16 cellular contexts compared by ENCODE assay signal in the genomic region with DNA sequence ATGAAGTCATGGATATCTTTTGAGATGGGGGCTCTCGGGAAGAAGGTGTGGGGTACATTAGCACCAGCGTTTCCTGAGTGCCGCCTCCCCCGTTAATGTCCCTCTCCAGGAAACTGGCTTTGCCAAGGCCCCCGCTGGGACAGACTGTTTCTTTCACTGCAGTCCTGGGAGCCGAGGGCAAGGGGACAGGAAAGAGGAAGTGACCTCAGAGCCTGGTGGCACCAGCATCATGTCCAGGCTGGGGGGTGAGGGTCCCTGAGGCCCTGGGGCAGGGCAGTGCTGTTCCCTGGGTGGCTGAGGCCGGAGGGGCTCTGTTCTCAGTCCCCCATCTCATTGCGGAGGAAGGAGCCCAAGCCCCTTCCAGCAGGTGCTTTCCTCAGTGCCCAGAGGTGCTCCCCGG. TPM values are rescaled to one million over a fixed set of nuclear protein-coding genes. Genes with fewer than 3 reads are reported as not detected.
A peak's percentile ranks its signal among the peaks of the same experiment; 100 is the strongest.
DNase-seq lines count a peak whose midpoint lies in the region; ATAC-seq and TF ChIP-seq lines count a peak whose summit lies in the region.
"Had no signal": no experiment of that assay in that cellular context is flagged by ENCODE, and none has a peak within 500 bp of the region (broad histone marks: within the 10 kb centered on the region; RNA-seq: fewer than 3 reads in every experiment).

No MANE protein-coding gene starts in this region.

- no peaks in the 10 kb centered on the region for H3K9me2 ChIP-seq in hepatocyte (replicated peaks; ENCODE audit: insufficient read depth)

- H4K20me1 ChIP-seq in hepatocyte (ENCODE audit: insufficient read depth, poor library complexity, severe bottlenecking) = peaks cover 23% of the 10 kb centered on the region

- no peak overlapping the region for H3K27ac ChIP-seq in CD4-positive, alpha-beta T cell (ENCODE audit: low read depth, low read length)
- H3K27ac ChIP-seq in angular gyrus (ENCODE audit: low read depth, low read length) (peak overlapping the region; percentile 88), hepatocyte (peak overlapping the region; percentile 26), spleen (peak overlapping the region in 6 of 8 donors; percentile 13 to 93 (median 60))

- no peak for TF ChIP-seq CTCF in CD4-positive, alpha-beta T cell (IDR thresholded peaks at IDR 0.05)
- no peak for TF ChIP-seq CTCF in hepatocyte (IDR thresholded peaks at IDR 0.05; ENCODE audit: poor library complexity)
- TF ChIP-seq CTCF in spleen (IDR thresholded peaks at IDR 0.05 in 8 of 11, conservative IDR thresholded peaks at IDR 0.05 in 3 of 11) = no peak

- DNase-seq in CD4-positive, alpha-beta T cell = no peak
- DNase-seq in hepatocyte (ENCODE audit: low spot score) (no peak), spleen (no peak), NCI-H510A treated with DMSO at 0.1 percent for 48 hours (lab: John Stamatoyannopoulos, UW) (no peak), OCI-M1 (lab: John Stamatoyannopoulos, UW) (no peak), globus pallidus (ENCODE audit: low spot score) (no peak), HT-29 (ENCODE audit: low spot score) (no peak)
- DNase-seq: GOT3, NCI-H187 treated with DMSO at 0.1 percent for 48 hours, NCI-H446 treated with DMSO at 0.1 percent for 48 hours, NCI-H774, SHP77 treated with DMSO at 0.1 percent for 48 hours had no signal

- POLR2A ChIA-PET in CD4-positive, alpha-beta T cell (lab: Charles Lee) = no interaction called here

- H3K4me1 ChIP-seq in hepatocyte (ENCODE audit: insufficient read depth) (peaks cover 39% of the 10 kb centered on the region), spleen (peaks cover 23 to 68% (median 56%) of the 10 kb centered on the region in 6 donors)

- H3K4me3 ChIP-seq in hepatocyte = no peak overlapping the region
- H3K4me3 ChIP-seq in spleen = no peak overlapping the region

- H3K4me1 Mint-ChIP-seq in CD4-positive, alpha-beta T cell (ENCODE audit: low read depth) = peaks cover 30% of the 10 kb centered on the region

- H3K79me2 ChIP-seq in hepatocyte = peaks cover 44% of the 10 kb centered on the region

- intact Hi-C loops in CD4-positive, alpha-beta T cell (cut with DNase I, micrococcal nuclease) = no loop called here
- intact Hi-C loops in spleen (cut with DNase I; ENCODE audit: low total_unique reads) = no loop called here

- peaks cover 25% of the 10 kb centered on the region for H3K36me3 Mint-ChIP-seq in CD4-positive, alpha-beta T cell (ENCODE audit: low read depth)

- H3K9me3 ChIP-seq in CD4-positive, alpha-beta T cell (ENCODE audit: control insufficient read depth, low read length) = no peaks in the 10 kb centered on the region
- H3K9me3 ChIP-seq in hepatocyte (ENCODE audit: low read depth) (no peaks in the 10 kb centered on the region), spleen (no peaks in the 10 kb centered on the region)

- CTCF ChIA-PET in CD4-positive, alpha-beta T cell (lab: Charles Lee) = no interaction called here

- H3K27me3 Mint-ChIP-seq in CD4-positive, alpha-beta T cell = no peaks in the 10 kb centered on the region
- H3K27me3 Mint-ChIP-seq: CD8-positive, alpha-beta memory T cell had no signal

- H2AFZ ChIP-seq in hepatocyte = no peak overlapping the region

- H3K4me3 Mint-ChIP-seq in CD4-positive, alpha-beta T cell = peak overlapping the region; percentile 56

- H3K36me3 ChIP-seq in hepatocyte (replicated peaks; ENCODE audit: insufficient read depth, low read depth) = no peaks in the 10 kb centered on the region
- H3K36me3 ChIP-seq in spleen = peaks cover 0 to 50% (median 23%) of the 10 kb centered on the region in 6 donors

- H3K4me2 ChIP-seq in hepatocyte = no peak overlapping the region

- peak overlapping the region; percentile 64 for H3K27ac Mint-ChIP-seq in CD4-positive, alpha-beta T cell

- ATAC-seq in CD4-positive, alpha-beta T cell (ENCODE audit: poor library complexity) = no peak

- H3K27me3 ChIP-seq in CD4-positive, alpha-beta T cell (ENCODE audit: control insufficient read depth, insufficient read depth, low read length) = no peaks in the 10 kb centered on the region
- H3K27me3 ChIP-seq in hepatocyte (no peaks in the 10 kb centered on the region), spleen (replicated peaks in 1 of 7) (no peaks in the 10 kb centered on the region)

- no peaks in the 10 kb centered on the region for H3K9me3 Mint-ChIP-seq in CD4-positive, alpha-beta T cell
- H3K9me3 Mint-ChIP-seq: CD8-positive, alpha-beta memory T cell had no signal

- 95% methylated on average over 8 of the region's 9 CpGs for WGBS in hepatocyte (ENCODE audit: low lambda C conversion rate, missing lambda C conversion rate)
- WGBS in spleen, 5 donors = 47 to 82% (median 62%) methylated on average over 7 to 9 of the region's 9 CpGs

- no peak for TF ChIP-seq POLR2A in spleen (IDR thresholded peaks at IDR 0.05)

RNA-seq across cellular contexts. Expression of gene PFKL, which starts 5.8 kb away (rescaled TPM):
- 100 to 1,000 TPM; 115 to 117 TPM for total RNA-seq in CD4-positive, alpha-beta T cell
- total RNA-seq in hepatocyte (115 and 140 TPM in 2 replicates), spleen (100 to 1,000 TPM in 5 of 7 donors, 10 to 100 TPM in 2; 88.1 to 145 (median 126) TPM)
- polyA plus RNA-seq in hepatocyte (191 and 205 TPM in 2 replicates), spleen (100 to 1,000 TPM in 1 of 3 donors, 10 to 100 TPM in 2; 65.9 to 113 (median 84.4) TPM)
- total RNA-seq in HT-29 (2014; rRNA removed; shearing (Covaris generic)) = 142 and 154 TPM in 2 replicates

RNA-seq across cellular contexts. Expression of gene AIRE, which starts 20.0 kb away (rescaled TPM):
- under 1 TPM; 0.11 to 0.16 TPM for total RNA-seq in CD4-positive, alpha-beta T cell
- total RNA-seq in hepatocyte (1.00 and 1.3 TPM in 2 replicates), spleen (under 1 TPM in 2 of 7 donors, not detected in 5; 0.10 to 0.16 TPM)
- polyA plus RNA-seq in hepatocyte (0.32 and 0.42 TPM in 2 replicates), spleen (under 1 TPM in 2 of 3 donors, not detected in 1; 0.08 to 0.11 TPM)
- not detected in 2 replicates for total RNA-seq in HT-29 (2014; rRNA removed; shearing (Covaris generic))
- total RNA-seq: CD8-positive, alpha-beta memory T cell; Daoy; M059J had no signal

RNA-seq across cellular contexts. Expression of gene CFAP410, which starts 33.5 kb away (rescaled TPM):
- total RNA-seq in CD4-positive, alpha-beta T cell = 10 to 100 TPM; 50.1 to 51.6 TPM
- total RNA-seq in hepatocyte (17.1 and 20.3 TPM in 2 replicates), spleen (10 to 100 TPM; 26.2 to 34.3 (median 32.3) TPM)
- polyA plus RNA-seq in hepatocyte (33.6 and 40.4 TPM in 2 replicates), spleen (10 to 100 TPM; 41.5 to 79.8 (median 70.9) TPM)
- total RNA-seq in HT-29 (2014; rRNA removed; shearing (Covaris generic)) = 21.7 and 21.8 TPM in 2 replicates

RNA-seq across cellular contexts. Expression of gene DNMT3L, which starts 44.0 kb away (rescaled TPM):
- total RNA-seq in CD4-positive, alpha-beta T cell = not detected
- not detected in 2 replicates for total RNA-seq in hepatocyte
- polyA plus RNA-seq in hepatocyte = 0.33 TPM in 1 of 2 replicates, not detected in the other
- not detected for total RNA-seq in spleen
- polyA plus RNA-seq in spleen = not detected
- total RNA-seq in HT-29 (2014; rRNA removed; shearing (Covaris generic)) = not detected in 2 replicates
- total RNA-seq: CD8-positive, alpha-beta memory T cell; Daoy; M059J had no signal
- polyA plus RNA-seq: CD8-positive, alpha-beta memory T cell had no signal

RNA-seq across cellular contexts. Expression of gene TRPM2, which starts 47.7 kb away (rescaled TPM):
- total RNA-seq in CD4-positive, alpha-beta T cell = 1 to 10 TPM; 1.9 to 2.9 TPM
- 0.24 and 0.50 TPM in 2 replicates for total RNA-seq in hepatocyte
- polyA plus RNA-seq in hepatocyte = 0.25 TPM in 1 of 2 replicates, not detected in the other
- 10 to 100 TPM; 10.4 to 35.3 (median 22.0) TPM for total RNA-seq in spleen
- 10 to 100 TPM; 20.5 to 44.1 (median 28.4) TPM for polyA plus RNA-seq in spleen
- 0.60 TPM in 1 of 2 replicates, not detected in the other for total RNA-seq in HT-29 (2014; rRNA removed; shearing (Covaris generic))
